8 cellular contexts compared by ENCODE assay signal in the genomic region with DNA sequence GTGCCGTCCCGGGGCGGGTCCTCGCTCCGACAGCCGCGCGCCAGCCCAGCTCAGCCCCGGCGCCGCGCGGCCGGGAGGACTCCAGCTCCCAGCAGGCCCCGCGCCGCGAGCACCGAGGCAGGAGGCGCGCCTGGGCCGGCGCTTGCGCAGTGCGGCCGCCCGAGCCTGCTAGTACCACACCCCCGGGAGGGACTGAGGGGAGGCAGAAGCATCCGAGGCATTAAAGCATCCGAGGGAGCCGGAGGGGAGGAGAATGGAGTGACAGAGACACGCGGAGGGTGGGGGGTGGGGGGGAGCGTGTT. TPM values are rescaled to one million over a fixed set of nuclear protein-coding genes. Genes with fewer than 3 reads are reported as not detected.
DNase-seq lines count a peak whose midpoint lies in the region; ATAC-seq and TF ChIP-seq lines count a peak whose summit lies in the region.

A gene (plus strand): TSS at position 205 of the 302 bp plus-strand sequence. CDS start 347 bp downstream, outside the sequence.

- H3K9me3 ChIP-seq in Peyer's patch (no peaks in the 10 kb centered on the region), muscle layer of colon (ENCODE audit: low read length) (no peaks in the 10 kb centered on the region)

- peak; percentile 15 to 70 for TF ChIP-seq POLR2A in Peyer's patch (IDR thresholded peaks at IDR 0.05)

- in situ Hi-C loops in KBM-7 (cut with MboI; ENCODE audit: low pct_unique_long_range_greater_than_20kb, low sequenced_read_pairs) = loop anchor here (25.0 kb wide), 1 partner anchor 205 kb away; no protein-coding TSS in a partner anchor

- no peaks in the 10 kb centered on the region for H3K36me3 ChIP-seq in Peyer's patch
- H3K36me3 ChIP-seq in muscle layer of colon (ENCODE audit: insufficient read depth, low read length) = no peaks in the 10 kb centered on the region

- H3K4me3 ChIP-seq in Peyer's patch (peak within 1 kb of the TSS; percentile 85 to 95 (median 90)), muscle layer of colon (ENCODE audit: low read depth in 1 of 2, low read length in 2 of 2) (peak within 1 kb of the TSS; percentile 64 to 75)

- H3K27me3 ChIP-seq in Peyer's patch (no peaks in the 10 kb centered on the region), muscle layer of colon (ENCODE audit: control insufficient read depth in 1 of 2, insufficient read depth in 2 of 2, low read length in 2 of 2) (no peaks in the 10 kb centered on the region)

- ATAC-seq in GM21717 (IDR thresholded peaks at IDR 0.05; ENCODE audit: unreplicated experiment) = peak; percentile 71
- ATAC-seq in esophagus mucosa = peak; percentile 97

- DNase-seq in DMS153 (lab: John Stamatoyannopoulos, UW) (peak; percentile 85), KBM-7 (peak; percentile 93), Peyer's patch (peak; percentile 95 to 98 (median 96))
- DNase-seq in activated T-cell treated with anti-CD3 and anti-CD28 coated beads, Interleukin-2, amount 50 U/mL, for 48 hours = peak; percentile 92 to 95
- peak; percentile 72 for DNase-seq in stimulated activated CD8-positive, alpha-beta memory T cell treated with anti-CD3 and anti-CD28 coated beads, Interleukin-7, amount 100 ng/mL, for 24 hours (ENCODE audit: low read depth)

- no peak for TF ChIP-seq CTCF in Peyer's patch (IDR thresholded peaks at IDR 0.05)

- peaks cover 0 to 23% (median 8%) of the 10 kb centered on the region in 4 donors for H3K4me1 ChIP-seq in Peyer's patch
- H3K4me1 ChIP-seq in muscle layer of colon (ENCODE audit: insufficient read depth, low read length) = peaks cover 46% of the 10 kb centered on the region

- peak within 1 kb of the TSS; percentile 6 for H3K9ac ChIP-seq in muscle layer of colon (ENCODE audit: low read length)

- peak within 1 kb of the TSS; percentile 97 to 100 (median 98) for H3K27ac ChIP-seq in Peyer's patch
- peak within 1 kb of the TSS; percentile 88 for H3K27ac ChIP-seq in muscle layer of colon (ENCODE audit: low read depth, low read length)

RNA-seq across cellular contexts. Expression of the gene that starts here (rescaled TPM):
- total RNA-seq in Peyer's patch = 10 to 100 TPM in 3 of 4 donors, 1 to 10 TPM in 1; 10.0 to 61.9 (median 18.1) TPM
- total RNA-seq in esophagus mucosa = 3.7 TPM

Comparison
In these comparisons a context has a peak if more than half of its experiments do, and no peak if none do; other contexts are left out.
1. Peak in every context shown above with its lines: DNase-seq, ATAC-seq, H3K4me3 ChIP-seq and H3K27ac ChIP-seq.